Comparison of ENCODE assay signal across 8 cellular contexts in the genomic region with DNA sequence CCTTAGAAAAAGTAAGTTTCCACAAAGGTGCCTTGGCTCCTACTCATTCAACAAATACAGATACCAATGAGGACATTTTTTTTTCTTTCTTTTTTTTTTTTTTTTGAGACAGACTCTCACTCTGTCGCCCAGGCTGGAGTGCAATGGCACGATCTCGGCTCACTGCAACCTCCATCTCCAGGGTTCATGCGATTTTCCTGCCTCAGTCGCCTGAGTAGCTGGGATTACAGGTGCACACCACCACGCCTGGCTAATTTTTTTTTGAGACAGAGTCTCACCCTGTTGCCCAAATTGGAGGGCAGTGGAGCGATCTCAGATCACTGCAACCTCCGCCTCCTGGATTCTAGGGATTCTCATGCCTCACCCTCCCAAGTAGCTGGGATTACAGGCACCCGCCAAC. TPM values are rescaled to one million over a fixed set of nuclear protein-coding genes. Genes with fewer than 3 reads are reported as not detected.
A peak's percentile ranks its signal among the peaks of the same experiment; 100 is the strongest.
DNase-seq lines count a peak whose midpoint lies in the region; FAIRE-seq and TF ChIP-seq lines count a peak whose summit lies in the region.
"Not testable (repeated sequence)": the region's sequence is repeated elsewhere in the genome, so short reads cannot be mapped to it uniquely, and the experiment has no call there.
"Had no signal": no experiment of that assay in that cellular context is flagged by ENCODE, and none has a peak within 500 bp of the region (broad histone marks: within the 10 kb centered on the region; RNA-seq: fewer than 3 reads in every experiment).

No MANE protein-coding gene starts in this region.

- not testable (repeated sequence) for H2BK12ac ChIP-seq in trophoblast cell (ENCODE audit: low read length)

- H3K4me1 Mint-ChIP-seq in Caco-2 (ENCODE audit: low read depth, unreplicated experiment); MCF 10A (ENCODE audit: insufficient read depth, unreplicated experiment): not testable (repeated sequence)

- not testable (repeated sequence) for H3K27ac ChIP-seq in kidney (ENCODE audit: low read depth in 2 of 2, low read length in 2 of 2); trophoblast cell (ENCODE audit: low read depth, low read length)
- peak overlapping the region; percentile 49 to 72 (median 70) for H3K27ac ChIP-seq in stomach

- not testable (repeated sequence) for H3K4me2 ChIP-seq in trophoblast cell (ENCODE audit: low read length)

- H2AFZ ChIP-seq in trophoblast cell (ENCODE audit: insufficient read depth, low read length, poor library complexity), result not testable (repeated sequence)

- H2BK120ac ChIP-seq in trophoblast cell (ENCODE audit: insufficient read depth, low read length, poor library complexity), result not testable (repeated sequence)

- H3K4me3 ChIP-seq in Caco-2 (ENCODE audit: low read depth, low read length); kidney (ENCODE audit: low read length in 2 of 2); trophoblast cell (ENCODE audit: low read depth, low read length); stomach: not testable (repeated sequence)

- POLR2A ChIA-PET in Caco-2 (lab: Charles Lee), result interaction anchor here (0.6 kb wide), 1 partner anchor 36 kb away, joined by 4 read pairs; no protein-coding TSS in a partner anchor
- POLR2A ChIA-PET in MCF 10A (lab: Yijun Ruan, JAX), result not testable (repeated sequence)

- not testable (repeated sequence) for H2AK5ac ChIP-seq in trophoblast cell (ENCODE audit: low read length)

- not testable (repeated sequence) for BruUV-seq in Caco-2 (replicated peaks; lab: Mats Ljungman, UMichigan); MCF 10A (replicated peaks; lab: Mats Ljungman, UMichigan)

- not testable (repeated sequence) for H4K12ac ChIP-seq in trophoblast cell (ENCODE audit: low read depth, low read length)

- not testable (repeated sequence) for H3K36me3 ChIP-seq in Caco-2 (ENCODE audit: control insufficient read depth, insufficient read depth, low read length)
- H3K36me3 ChIP-seq in kidney (ENCODE audit: control insufficient read depth in 1 of 2, insufficient read depth in 2 of 2, low read length in 2 of 2) (peaks cover 9 to 11% of the 10 kb centered on the region in 2 donors), trophoblast cell (ENCODE audit: control insufficient read depth in 1 of 2, insufficient read depth in 2 of 2, low read length in 2 of 2) (peaks cover 24 to 40% of the 10 kb centered on the region in 2 experiments), stomach (peaks cover 36 to 73% (median 65%) of the 10 kb centered on the region in 4 donors)

- TF ChIP-seq EP300 in stomach (IDR thresholded peaks at IDR 0.05), result not testable (repeated sequence)

- no CpG with 5 or more reads among the region's 9 CpGs for WGBS in trophoblast cell (ENCODE audit: extremely low coverage, insufficient coverage, insufficient read length)
- 52 to 68% (median 59%) methylated on average over 9 of the region's 9 CpGs for WGBS in stomach, 5 donors

- H2BK5ac ChIP-seq in trophoblast cell (ENCODE audit: low read depth, low read length, poor library complexity), result peak overlapping the region; percentile 21

- H3K18ac ChIP-seq in trophoblast cell (ENCODE audit: low read length), result not testable (repeated sequence)

- not testable (repeated sequence) for H3K23ac ChIP-seq in trophoblast cell (ENCODE audit: low read length)

- H3K27me3 ChIP-seq in Caco-2 (replicated peaks; ENCODE audit: control insufficient read depth, insufficient read depth, low read length); trophoblast cell (ENCODE audit: insufficient read depth, low read length); stomach: not testable (repeated sequence)

- not testable (repeated sequence) for DNase-seq in Caco-2; MCF 10A (ENCODE audit: unreplicated experiment); trophoblast cell; stomach
- peak; percentile 14 for DNase-seq in kidney

- not testable (repeated sequence) for H4K8ac ChIP-seq in trophoblast cell (ENCODE audit: low read depth, low read length)

- not testable (repeated sequence) for H3K4ac ChIP-seq in trophoblast cell (ENCODE audit: low read depth, low read length)

- H3K79me1 ChIP-seq in trophoblast cell (ENCODE audit: low read length), result not testable (repeated sequence)

- not testable (repeated sequence) for H3K9me3 Mint-ChIP-seq in Caco-2 (ENCODE audit: unreplicated experiment); MCF 10A (ENCODE audit: unreplicated experiment)

- H3K4me1 ChIP-seq in Caco-2; kidney (ENCODE audit: control insufficient read depth in 1 of 2, insufficient read depth in 1 of 2, low read depth in 1 of 2, low read length in 2 of 2); trophoblast cell (ENCODE audit: control insufficient read depth in 1 of 2, insufficient read depth in 2 of 2, low read length in 2 of 2): not testable (repeated sequence)
- peaks cover 10 to 28% (median 20%) of the 10 kb centered on the region in 4 donors for H3K4me1 ChIP-seq in stomach

- H3K27ac Mint-ChIP-seq in Caco-2 (ENCODE audit: unreplicated experiment), result peak overlapping the region; percentile 96
- peak overlapping the region; percentile 23 for H3K27ac Mint-ChIP-seq in MCF 10A (ENCODE audit: low read depth, unreplicated experiment)

- not testable (repeated sequence) for H3K9me3 ChIP-seq in Caco-2; kidney (ENCODE audit: control insufficient read depth in 1 of 2, low read length in 2 of 2); trophoblast cell (ENCODE audit: insufficient read depth, low read depth, low read length); stomach

- TF ChIP-seq CTCF in Caco-2 (IDR thresholded peaks at IDR 0.05; ENCODE audit: insufficient read depth in 1 of 2, low read depth in 1 of 2, low read length in 1 of 2, severe bottlenecking in 1 of 2, unreplicated experiment in 1 of 2); MCF 10A (IDR thresholded peaks at IDR 0.05; ENCODE audit: unreplicated experiment); kidney (IDR thresholded peaks at IDR 0.05; ENCODE audit: borderline replicate concordance, extremely low read depth, insufficient read depth); stomach (IDR thresholded peaks at IDR 0.05): not testable (repeated sequence)

- H3K4me3 Mint-ChIP-seq in Caco-2 (ENCODE audit: unreplicated experiment), result peak overlapping the region; percentile 52
- not testable (repeated sequence) for H3K4me3 Mint-ChIP-seq in MCF 10A (ENCODE audit: unreplicated experiment)

- H3K14ac ChIP-seq in trophoblast cell (ENCODE audit: low read length), result not testable (repeated sequence)

- CTCF ChIA-PET in Caco-2 (lab: Charles Lee), result interaction anchor here (0.5 to 1.0 kb wide), 2 partner anchors 54 to 299 kb away, joined by 4 to 5 read pairs; no protein-coding TSS in a partner anchor
- CTCF ChIA-PET in MCF 10A (lab: Yijun Ruan, JAX), result not testable (repeated sequence)

- H4K91ac ChIP-seq in trophoblast cell (ENCODE audit: low read depth, low read length), result not testable (repeated sequence)

- FAIRE-seq in kidney (lab: Jason Lieb, UNC), result not testable (repeated sequence)

- H3K27me3 Mint-ChIP-seq in Caco-2 (ENCODE audit: insufficient read depth, unreplicated experiment); MCF 10A (ENCODE audit: insufficient read depth, unreplicated experiment): not testable (repeated sequence)

- peaks cover 80% of the 10 kb centered on the region for H3K36me3 Mint-ChIP-seq in Caco-2 (ENCODE audit: insufficient read depth, unreplicated experiment)
- H3K36me3 Mint-ChIP-seq in MCF 10A (ENCODE audit: insufficient read depth, unreplicated experiment), result peaks cover 94% of the 10 kb centered on the region

- H3K9ac ChIP-seq in kidney (ENCODE audit: low read length in 2 of 2); trophoblast cell (ENCODE audit: low read length): not testable (repeated sequence)

- TF ChIP-seq POLR2A in stomach (IDR thresholded peaks at IDR 0.05), result not testable (repeated sequence)

- intact Hi-C loops in Caco-2 (cut with micrococcal nuclease; ENCODE audit: unreplicated experiment); MCF 10A (cut with micrococcal nuclease); kidney (cut with DNase I); stomach (cut with DNase I; ENCODE audit: low total_unique reads): not testable (repeated sequence)

- H3K79me2 ChIP-seq in trophoblast cell (ENCODE audit: control insufficient read depth, insufficient read depth, low read length, poor library complexity), result not testable (repeated sequence)

RNA-seq across cellular contexts. Expression of gene EIF2AK1, which starts 7.8 kb away (rescaled TPM):
- total RNA-seq in Caco-2 (2022) (138 and 142 TPM in 2 replicates), MCF 10A (2022) (92.1 and 107 TPM in 2 replicates), kidney (89.2 TPM), stomach (1,000 to 10,000 TPM in 1 of 5 donors, 100 to 1,000 TPM in 2, 10 to 100 TPM in 2; 77.2 to 1,118 (median 202) TPM)
- polyA plus RNA-seq in kidney (ENCODE audit: insufficient read depth, low read depth, low replicate concordance) (58.2 TPM), stomach (10 to 100 TPM; 34.4 to 65.4 (median 37.3) TPM)
- polyA plus RNA-seq in trophoblast cell (2013), result 122 and 129 TPM in 2 replicates

RNA-seq across cellular contexts. Expression of gene ANKRD61, which starts 20.0 kb away (rescaled TPM):
- total RNA-seq in Caco-2 (2022), result 0.32 TPM in 1 of 2 replicates, not detected in the other
- total RNA-seq in MCF 10A (2022), result 0.42 TPM in 1 of 2 replicates, not detected in the other
- total RNA-seq in kidney, result 0.19 TPM
- not detected for polyA plus RNA-seq in kidney (ENCODE audit: insufficient read depth, low read depth, low replicate concordance)
- polyA plus RNA-seq in trophoblast cell (2013), result 0.15 and 0.18 TPM in 2 replicates
- 1 to 10 TPM in 2 of 5 donors, not detected in 3; 1.3 to 4.1 TPM for total RNA-seq in stomach
- polyA plus RNA-seq in stomach, result not detected
- total RNA-seq: CD4-positive, alpha-beta T cell had no signal
- polyA plus RNA-seq: CD14-positive monocyte; CD8-positive, alpha-beta memory T cell had no signal

RNA-seq across cellular contexts. Expression of gene AIMP2, which starts 42.1 kb away (rescaled TPM):
- 85.1 and 96.3 TPM in 2 replicates for total RNA-seq in Caco-2 (2022)
- 72.6 and 113 TPM in 2 replicates for total RNA-seq in MCF 10A (2022)
- 34.6 TPM for total RNA-seq in kidney
- polyA plus RNA-seq in kidney (ENCODE audit: insufficient read depth, low read depth, low replicate concordance), result 55.5 TPM
- 61.7 and 61.9 TPM in 2 replicates for polyA plus RNA-seq in trophoblast cell (2013)
- 100 to 1,000 TPM in 1 of 5 donors, 10 to 100 TPM in 3, not detected in 1; 18.9 to 111 (median 23.2) TPM for total RNA-seq in stomach
- polyA plus RNA-seq in stomach, result 10 to 100 TPM; 19.2 to 36.1 (median 19.3) TPM

RNA-seq across cellular contexts. Expression of gene PMS2, which starts 42.3 kb away (rescaled TPM):
- 22.6 TPM in 2 replicates for total RNA-seq in Caco-2 (2022)
- 18.9 and 20.5 TPM in 2 replicates for total RNA-seq in MCF 10A (2022)
- total RNA-seq in kidney, result 21.6 TPM
- polyA plus RNA-seq in kidney (ENCODE audit: insufficient read depth, low read depth, low replicate concordance), result 8.9 TPM
- polyA plus RNA-seq in trophoblast cell (2013), result 8.4 TPM in 2 replicates
- total RNA-seq in stomach, result 10 to 100 TPM in 3 of 5 donors, 1 to 10 TPM in 2; 2.9 to 16.0 (median 11.0) TPM
- 1 to 10 TPM; 3.7 to 4.4 (median 4.0) TPM for polyA plus RNA-seq in stomach

RNA-seq across cellular contexts. Expression of gene USP42, which starts 53.6 kb away (rescaled TPM):
- total RNA-seq in Caco-2 (2022), result 14.7 and 16.1 TPM in 2 replicates
- total RNA-seq in MCF 10A (2022), result 10.0 and 11.6 TPM in 2 replicates
- total RNA-seq in kidney, result 11.3 TPM
- 3.3 TPM for polyA plus RNA-seq in kidney (ENCODE audit: insufficient read depth, low read depth, low replicate concordance)
- polyA plus RNA-seq in trophoblast cell (2013), result 24.8 and 25.8 TPM in 2 replicates
- 10 to 100 TPM in 3 of 5 donors, 1 to 10 TPM in 1, under 1 TPM in 1; 0.58 to 42.9 (median 10.9) TPM for total RNA-seq in stomach
- 1 to 10 TPM; 2.1 to 4.3 (median 2.5) TPM for polyA plus RNA-seq in stomach
